Comparison of ENCODE assay signal across 1 cellular context in the genomic region with DNA sequence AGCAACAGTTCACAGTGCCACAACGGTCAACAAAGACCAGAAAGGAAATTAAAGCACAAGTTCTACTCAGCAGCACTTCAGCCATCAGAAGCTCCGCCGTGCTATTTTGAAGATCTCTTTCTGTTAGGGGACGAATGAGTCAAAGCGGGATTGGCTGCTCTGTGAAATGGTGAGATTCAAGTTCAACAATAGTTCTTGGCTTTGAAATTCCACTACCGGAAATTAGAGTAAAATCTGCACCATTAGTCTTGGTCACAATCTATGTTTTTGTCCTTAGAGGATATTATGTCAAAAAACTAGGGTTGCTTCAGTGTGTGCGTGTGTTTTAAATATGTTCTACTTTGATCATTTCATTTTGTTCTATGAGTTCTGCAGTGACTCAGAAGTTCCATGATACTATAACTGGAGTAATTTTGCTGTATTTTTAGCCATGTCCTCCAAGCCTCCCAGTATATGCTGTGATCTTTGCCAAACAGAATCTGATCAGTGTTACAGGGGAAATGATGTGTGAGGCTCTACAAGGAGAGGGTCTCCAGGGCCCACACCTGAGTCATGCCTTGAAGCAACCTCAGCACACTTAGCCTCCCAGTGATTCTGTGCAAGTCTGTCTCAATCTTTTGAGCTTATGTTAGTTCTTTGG.
TF ChIP-seq lines count a peak whose summit lies in the region.

No MANE protein-coding gene starts in this region.

TF ChIP-seq in GM12878, 131 proteins besides CTCF, POLR2A, EP300 and RAD21 (continued from another document):
- 0 out of 2 replicates have a peak, but pooled peaks have one; percentile 18 for TF ChIP-seq CREB1 (IDR thresholded peaks at IDR 0.05; ENCODE audit: low read depth)
